Comparison of ENCODE assay signal across 8 cellular contexts in the genomic region with DNA sequence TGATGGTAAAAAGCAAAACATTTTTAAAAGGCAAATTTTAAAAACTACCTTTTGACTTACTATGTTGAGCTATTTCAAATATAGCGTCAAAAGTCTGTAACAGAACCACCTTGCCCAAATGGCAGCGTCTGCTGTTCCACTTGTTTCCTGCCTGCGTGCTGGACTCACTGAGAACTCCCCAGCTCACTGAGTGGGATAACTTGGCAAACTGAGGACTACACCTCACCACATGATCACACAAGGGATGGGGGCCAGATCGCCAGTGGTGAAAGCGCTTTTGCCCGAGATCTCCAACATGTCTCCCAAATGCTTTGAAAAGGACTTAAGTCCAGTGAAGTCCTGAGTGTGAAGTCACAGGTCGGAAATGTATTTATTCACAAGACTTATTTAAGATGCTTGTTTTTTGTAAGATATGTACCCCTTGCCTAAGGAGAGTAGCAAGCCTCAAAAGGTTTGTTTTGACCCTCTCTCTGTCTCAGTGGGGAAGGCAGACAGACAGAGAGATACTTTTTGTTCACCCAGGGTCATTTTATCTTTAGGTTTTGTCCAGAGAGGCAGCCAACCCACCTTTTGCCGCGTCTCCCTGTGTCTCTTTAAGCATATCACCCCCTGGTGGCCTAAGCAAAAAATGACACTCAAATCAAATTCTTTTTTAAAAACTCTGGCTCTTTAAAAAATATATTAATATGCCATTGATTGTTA.
DNase-seq lines count a peak whose midpoint lies in the region; ATAC-seq and TF ChIP-seq lines count a peak whose summit lies in the region.

No MANE protein-coding gene starts in this region.

- H3K36me3 Mint-ChIP-seq in HFFc6 (ENCODE audit: low read depth): no peaks in the 10 kb centered on the region
- no peaks in the 10 kb centered on the region for H3K36me3 Mint-ChIP-seq in progenitor cell of endocrine pancreas (ENCODE audit: insufficient read depth)

- ATAC-seq in aorta (ENCODE audit: low FRiP score) (no peak), GM21825 (IDR thresholded peaks at IDR 0.05; ENCODE audit: unreplicated experiment) (no peak), GM18909 (IDR thresholded peaks at IDR 0.05; ENCODE audit: poor library complexity, unreplicated experiment) (no peak)

- H3K27me3 ChIP-seq in Peyer's patch: no peaks in the 10 kb centered on the region
- no peaks in the 10 kb centered on the region for H3K27me3 ChIP-seq in aorta (ENCODE audit: control insufficient read depth in 1 of 2, insufficient read depth in 2 of 2, low read length in 1 of 2)

- WGBS in aorta, 2 donors: 33 to 38% methylated on average over 9 of the region's 9 CpGs

- no peaks in the 10 kb centered on the region for H3K9me3 ChIP-seq in Peyer's patch
- no peaks in the 10 kb centered on the region for H3K9me3 ChIP-seq in aorta (ENCODE audit: control insufficient read depth, low read length)

- DNase-seq in ELR (ENCODE audit: low read depth): peak; percentile 48
- DNase-seq in HFFc6: peak; percentile 28
- DNase-seq in Peyer's patch: no peak
- DNase-seq in fibroblast of gingiva (ENCODE audit: low read depth): peak; percentile 21
- DNase-seq in progenitor cell of endocrine pancreas (ENCODE audit: low spot score, unreplicated experiment): no peak
- no peak for DNase-seq in aorta

- H3K36me3 ChIP-seq in Peyer's patch (no peaks in the 10 kb centered on the region), aorta (ENCODE audit: control insufficient read depth in 1 of 2, insufficient read depth in 2 of 2, low read length in 1 of 2) (no peaks in the 10 kb centered on the region)

- H3K4me1 ChIP-seq in Peyer's patch: peaks cover 0 to 14% (median 0%) of the 10 kb centered on the region in 4 donors
- peaks cover 0 to 2% of the 10 kb centered on the region in 2 donors for H3K4me1 ChIP-seq in aorta (ENCODE audit: control insufficient read depth in 1 of 2, insufficient read depth in 2 of 2, low read length in 2 of 2)

- no peak overlapping the region for H3K27ac Mint-ChIP-seq in HFFc6
- H3K27ac Mint-ChIP-seq in progenitor cell of endocrine pancreas: no peak overlapping the region

- intact Hi-C loops in aorta (cut with DNase I): loop anchor here (2.0 to 5.0 kb wide), 3 partner anchors 45 to 331 kb away; no protein-coding TSS in a partner anchor

- H3K27ac ChIP-seq in Peyer's patch (no peak overlapping the region), aorta (ENCODE audit: low read depth in 1 of 2, low read length in 2 of 2) (no peak overlapping the region)

- TF ChIP-seq CTCF in HFFc6 (IDR thresholded peaks at IDR 0.05) (peak; percentile 92), Peyer's patch (IDR thresholded peaks at IDR 0.05) (peak in 4 of 6 experiments; percentile 52 to 60 (median 53)), progenitor cell of endocrine pancreas (IDR thresholded peaks at IDR 0.05; ENCODE audit: unreplicated experiment) (peak; percentile 77)

- peaks cover 22% of the 10 kb centered on the region for H3K4me1 Mint-ChIP-seq in HFFc6 (ENCODE audit: low read depth)
- H3K4me1 Mint-ChIP-seq in progenitor cell of endocrine pancreas (ENCODE audit: low read depth): peaks cover 20% of the 10 kb centered on the region

- H3K9me3 Mint-ChIP-seq in HFFc6 (no peaks in the 10 kb centered on the region), progenitor cell of endocrine pancreas (ENCODE audit: low read depth) (no peaks in the 10 kb centered on the region)

- peaks cover 7% of the 10 kb centered on the region for H3K27me3 Mint-ChIP-seq in HFFc6 (ENCODE audit: insufficient read depth)
- H3K27me3 Mint-ChIP-seq in progenitor cell of endocrine pancreas: no peaks in the 10 kb centered on the region

- H3K4me3 Mint-ChIP-seq in HFFc6: no peak overlapping the region
- no peak overlapping the region for H3K4me3 Mint-ChIP-seq in progenitor cell of endocrine pancreas (ENCODE audit: low read depth)

- H3K4me3 ChIP-seq in Peyer's patch: no peak overlapping the region
- no peak overlapping the region for H3K4me3 ChIP-seq in aorta (ENCODE audit: low read length in 2 of 2)

- no peak for TF ChIP-seq POLR2A in Peyer's patch (IDR thresholded peaks at IDR 0.05)

Comparison
In these comparisons a context has a peak if more than half of its experiments do, and no peak if none do; other contexts are left out.
1. DNase-seq: peak in ELR (single experiment), HFFc6 (single experiment) and fibroblast of gingiva (single experiment); none in Peyer's patch (0 of 3), progenitor cell of endocrine pancreas (single experiment) and aorta (0 of 2).
2. Peak in every context shown above with its lines, with median percentiles within 50 percentile points of each other: CTCF ChIP-seq.